22 cellular contexts compared by ENCODE assay signal in the genomic region with DNA sequence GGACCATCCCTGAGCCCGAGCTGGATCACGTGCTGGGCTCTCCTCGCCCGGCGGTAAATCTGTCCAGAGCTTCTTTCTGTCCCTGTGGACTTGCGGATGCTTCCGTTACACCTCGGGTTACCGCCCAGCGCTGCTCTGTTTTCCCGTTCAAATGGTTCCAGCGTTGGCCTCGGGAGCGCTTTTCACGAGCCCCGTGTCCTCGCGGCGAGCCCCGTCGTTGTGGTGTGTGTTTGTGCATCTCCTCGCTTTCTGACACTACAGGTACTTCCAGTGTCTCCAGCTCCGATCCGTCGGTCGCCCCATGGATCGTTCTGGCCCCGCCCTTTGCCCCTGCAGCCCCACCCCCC.
"Had no signal": no experiment of that assay in that cellular context is flagged by ENCODE, and none has a peak within 500 bp of the region (broad histone marks: within the 10 kb centered on the region; RNA-seq: fewer than 3 reads in every experiment).

No MANE protein-coding gene starts in this region.

- ATAC-seq: activated T-cell treated with anti-CD3 and anti-CD28 coated beads, Interleukin-2, amount 50 U/mL, for 72 hours; left lung; right cardiac atrium; stimulated activated memory B cell treated with anti-CD40 and anti-IgM and Interleukin-4, amounts not matched to agents 10 μg/mL and 1 μg/mL and 100 μg/mL, for 72 hours; WTC11 had no signal

- H3K27me3 ChIP-seq: neutrophil, upper lobe of left lung had no signal

- H3K9me3 ChIP-seq: left lung, neutrophil, thoracic aorta, upper lobe of left lung had no signal

- H3K9me3 Mint-ChIP-seq: activated naive CD4-positive, alpha-beta T cell treated with anti-CD3 and anti-CD28 coated beads, Interleukin-2, amount 50 U/mL, for 24 hours; nephron; stimulated activated memory B cell treated with anti-CD40 and anti-IgM and Interleukin-4, amounts not matched to agents 10 μg/mL and 1 μg/mL and 100 μg/mL, for 72 hours; T-helper 1 cell treated with Interleukin-12 subunit alpha and Interleukin-12 subunit beta and Interleukin-4 antibody, amounts not matched to agents 30 μg/mL and 1 μg/mL, for 36 hours had no signal

- H3K36me3 Mint-ChIP-seq: activated naive CD4-positive, alpha-beta T cell treated with anti-CD3 and anti-CD28 coated beads, Interleukin-2, amount 50 U/mL, for 24 hours; WTC11 had no signal

- H3K36me3 ChIP-seq: left lung, neutrophil, thoracic aorta, upper lobe of left lung had no signal

- H3K27ac Mint-ChIP-seq: activated CD4-positive, alpha-beta memory T cell treated with anti-CD3 and anti-CD28 coated beads, Interleukin-2, amount 10 ng/mL, durations not matched to agents 7 days and 5 days; activated naive CD4-positive, alpha-beta T cell treated with anti-CD3 and anti-CD28 coated beads, Interleukin-2, amount 50 U/mL, for 24 hours; activated T-cell treated with anti-CD3 and anti-CD28 coated beads, Interleukin-2, amount 50 U/mL, for 72 hours; nephron; stimulated activated memory B cell treated with anti-CD40 and anti-IgM and Interleukin-4, amounts not matched to agents 10 μg/mL and 1 μg/mL and 100 μg/mL, for 72 hours; T-helper 1 cell treated with Interleukin-12 subunit alpha and Interleukin-12 subunit beta and Interleukin-4 antibody, amounts not matched to agents 30 μg/mL and 1 μg/mL, for 36 hours; WTC11 had no signal

- H3K9ac ChIP-seq: parathyroid adenoma had no signal

- H3K27me3 Mint-ChIP-seq: activated CD4-positive, alpha-beta memory T cell treated with anti-CD3 and anti-CD28 coated beads, Interleukin-2, amount 10 ng/mL, durations not matched to agents 7 days and 5 days; activated naive CD4-positive, alpha-beta T cell treated with anti-CD3 and anti-CD28 coated beads, Interleukin-2, amount 50 U/mL, for 24 hours; stimulated activated memory B cell treated with anti-CD40 and anti-IgM and Interleukin-4, amounts not matched to agents 10 μg/mL and 1 μg/mL and 100 μg/mL, for 72 hours had no signal

- H3K4me3 ChIP-seq: left lung, skin epidermis, thoracic aorta, upper lobe of left lung had no signal

- H3K27ac ChIP-seq: left lung, neutrophil, parathyroid adenoma, skin epidermis, thoracic aorta, upper lobe of left lung had no signal

- H3K4me1 Mint-ChIP-seq: activated CD4-positive, alpha-beta memory T cell treated with anti-CD3 and anti-CD28 coated beads, Interleukin-2, amount 10 ng/mL, durations not matched to agents 7 days and 5 days; activated naive CD4-positive, alpha-beta T cell treated with anti-CD3 and anti-CD28 coated beads, Interleukin-2, amount 50 U/mL, for 24 hours had no signal

- DNase-seq: activated CD4-positive, alpha-beta memory T cell treated with anti-CD3 and anti-CD28 coated beads, Interleukin-2, amount 10 ng/mL, durations not matched to agents 7 days and 5 days; activated CD4-positive, alpha-beta T cell treated with anti-CD3 and anti-CD28 coated beads for 4 hours; activated gamma-delta T cell; activated T-cell treated with anti-CD3 and anti-CD28 coated beads, Interleukin-2, amount 50 U/mL, for 72 hours; central memory CD4-positive, alpha-beta T cell; effector memory CD4-positive, alpha-beta T cell; foreskin melanocyte; kidney glomerular epithelial cell; left lung; right cardiac atrium; stimulated activated CD4-positive, alpha-beta T cell treated with anti-CD3 and anti-CD28 coated beads, Interleukin-15, amount 100 ng/mL, for 24 hours; T1000 had no signal

- H3K4me3 Mint-ChIP-seq: activated CD4-positive, alpha-beta memory T cell treated with anti-CD3 and anti-CD28 coated beads, Interleukin-2, amount 10 ng/mL, durations not matched to agents 7 days and 5 days; activated naive CD4-positive, alpha-beta T cell treated with anti-CD3 and anti-CD28 coated beads, Interleukin-2, amount 50 U/mL, for 24 hours; activated T-cell treated with anti-CD3 and anti-CD28 coated beads, Interleukin-2, amount 50 U/mL, for 72 hours; stimulated activated memory B cell treated with anti-CD40 and anti-IgM and Interleukin-4, amounts not matched to agents 10 μg/mL and 1 μg/mL and 100 μg/mL, for 72 hours; T-helper 1 cell treated with Interleukin-12 subunit alpha and Interleukin-12 subunit beta and Interleukin-4 antibody, amounts not matched to agents 30 μg/mL and 1 μg/mL, for 36 hours; WTC11 had no signal

- H2AFZ ChIP-seq: parathyroid adenoma had no signal
